23 cellular contexts compared by ENCODE assay signal in genomic region chr15:99114511-99115299, GRCh38. TPM values are rescaled to one million over a fixed set of nuclear protein-coding genes. Genes with fewer than 3 reads are reported as not detected.
DNase-seq lines count a peak whose midpoint lies in the region; ATAC-seq, FAIRE-seq and TF ChIP-seq lines count a peak whose summit lies in the region.
"Had no signal": no experiment of that assay in that cellular context is flagged by ENCODE, and none has a peak within 500 bp of the region (broad histone marks: within the 10 kb centered on the region; RNA-seq: fewer than 3 reads in every experiment).

No MANE protein-coding gene starts in this region.

- H2BK20ac ChIP-seq in H1 (ENCODE audit: low read length): no peak overlapping the region

- H4K20me1 ChIP-seq in H1 (replicated peaks in 1 of 2; ENCODE audit: control insufficient read depth in 1 of 2, insufficient read depth in 2 of 2, low read length in 2 of 2): no peaks in the 10 kb centered on the region

- H3K4ac ChIP-seq in H1 (replicated peaks; ENCODE audit: insufficient read length, low read depth, low read length): no peak overlapping the region

- no peak for FAIRE-seq in H1 (lab: Jason Lieb, UNC)
- FAIRE-seq: D721Med had no signal

- H2BK12ac ChIP-seq in H1 (ENCODE audit: low read depth, low read length): no peak overlapping the region

- H3K4me3 ChIP-seq in H1 (ENCODE audit: extremely low read depth in 1 of 4, insufficient read depth in 2 of 4, low read depth in 3 of 4, low read length in 4 of 4) (no peak overlapping the region), left ventricle myocardium inferior (no peak overlapping the region), psoas muscle (no peak overlapping the region), transverse colon (no peak overlapping the region)
- H3K4me3 ChIP-seq: HAP-1, lung, smooth muscle cell had no signal

- H4K91ac ChIP-seq in H1 (replicated peaks; ENCODE audit: insufficient read length, low read length): no peak overlapping the region

- H3K9ac ChIP-seq in H1 (replicated peaks in 1 of 4; ENCODE audit: extremely low read depth in 1 of 4, low read depth in 3 of 4, low read length in 3 of 4): no peak overlapping the region

- peak; percentile 65 to 83 (median 71) for ATAC-seq in psoas muscle
- ATAC-seq: activated CD8-positive, alpha-beta memory T cell treated with anti-CD3 and anti-CD28 coated beads, Interleukin-2, amount 10 ng/mL, durations not matched to agents 7 days and 5 days had no signal

- H3K4me2 ChIP-seq in H1 (ENCODE audit: insufficient read depth in 1 of 2, low read depth in 2 of 2, low read length in 2 of 2): no peak overlapping the region
- H3K4me2 ChIP-seq: smooth muscle cell had no signal

- H3K27me3 ChIP-seq in H1 (replicated peaks in 1 of 4; ENCODE audit: control insufficient read depth in 3 of 4, extremely low read depth in 1 of 4, insufficient read depth in 3 of 4, low read length in 3 of 4): no peaks in the 10 kb centered on the region
- H3K27me3 ChIP-seq in left ventricle myocardium inferior (ENCODE audit: low read depth): no peaks in the 10 kb centered on the region
- no peaks in the 10 kb centered on the region for H3K27me3 ChIP-seq in psoas muscle (ENCODE audit: insufficient read depth in 3 of 3, low read length in 2 of 3)
- no peaks in the 10 kb centered on the region for H3K27me3 ChIP-seq in transverse colon

- no peak overlapping the region for H4K8ac ChIP-seq in H1 (ENCODE audit: extremely low read depth, insufficient read depth, low read length)

- in situ Hi-C loops in transverse colon (cut with MboI; ENCODE audit: low pct_ligation_motif_present in 1 of 4, low pct_unique_long_range_greater_than_20kb in 1 of 4, low sequenced_read_pairs in 3 of 4): no loop called here

- TF ChIP-seq EP300 in H1 (IDR thresholded peaks at IDR 0.05; ENCODE audit: borderline replicate concordance in 1 of 2, low read depth in 2 of 2, low read length in 2 of 2) (no peak), transverse colon (IDR thresholded peaks at IDR 0.05; ENCODE audit: low read depth) (peak; percentile 70)

- WGBS in H1 (ENCODE audit: extremely low coverage in 1 of 2, insufficient coverage in 1 of 2, insufficient read length in 1 of 2, insufficient replicate concordance in 2 of 2, low coverage in 1 of 2, low lambda C conversion rate in 2 of 2, missing lambda C conversion rate in 1 of 2), 2 experiments: 87% methylated on average over 12 of the region's 12 CpGs; no CpG with 5 or more reads in 1 of the 2 experiments
- WGBS in psoas muscle, 3 donors: 25 to 39% (median 35%) methylated on average over 12 of the region's 12 CpGs
- 50 to 77% methylated on average over 1 to 12 of the region's 12 CpGs for WGBS in transverse colon (ENCODE audit: low coverage in 1 of 2), 2 donors

- H2BK120ac ChIP-seq in H1 (replicated peaks; ENCODE audit: low read depth, low read length): no peak overlapping the region

- H3K56ac ChIP-seq in H1 (replicated peaks; ENCODE audit: insufficient read length, low read depth, low read length): no peak overlapping the region

- no peaks in the 10 kb centered on the region for H3K36me3 ChIP-seq in H1 (ENCODE audit: control insufficient read depth in 2 of 4, insufficient read depth in 4 of 4, low read length in 3 of 4)
- peaks cover 49% of the 10 kb centered on the region for H3K36me3 ChIP-seq in left ventricle myocardium inferior
- peaks cover 0 to 30% of the 10 kb centered on the region in 2 donors for H3K36me3 ChIP-seq in psoas muscle (ENCODE audit: insufficient read depth in 1 of 2, low read depth in 1 of 2)
- H3K36me3 ChIP-seq in transverse colon: no peaks in the 10 kb centered on the region
- H3K36me3 ChIP-seq: HAP-1 had no signal

- POLR2A ChIA-PET in H1 (lab: Charles Lee; ENCODE audit: partially characterized antibody): no interaction called here

- TF ChIP-seq POLR2A in H1 (IDR thresholded peaks at IDR 0.05; ENCODE audit: control extremely low read depth in 1 of 2, low read depth in 2 of 2, low read length in 2 of 2) (no peak), transverse colon (IDR thresholded peaks at IDR 0.05) (no peak)

- DNase-seq in H1 (ENCODE audit: low read depth in 1 of 2, low spot score in 2 of 2) (no peak), left ventricle myocardium inferior (no peak), psoas muscle (no peak), transverse colon (no peak), NCI-H2171 (lab: John Stamatoyannopoulos, UW) (no peak), hypothalamus (lab: John Stamatoyannopoulos, UW) (no peak)
- no peak for DNase-seq in activated CD8-positive, alpha-beta memory T cell treated with anti-CD3 and anti-CD28 coated beads for 24 hours
- DNase-seq: activated CD4-positive, alpha-beta T cell treated with anti-CD3 and anti-CD28 coated beads, Interleukin-2, amount 10 ng/mL, durations not matched to agents 24 days and 14 days; activated CD8-positive, alpha-beta memory T cell treated with anti-CD3 and anti-CD28 coated beads, Interleukin-2, amount 10 ng/mL, durations not matched to agents 7 days and 5 days; activated naive CD4-positive, alpha-beta T cell treated with anti-CD3 and anti-CD28 coated beads for 36 hours; anterior cingulate cortex; CD4-positive, CD25-positive, alpha-beta regulatory T cell; EL; foreskin fibroblast; hippocampal formation; NCI-H2081; NCI-H446; stimulated activated CD4-positive, alpha-beta T cell treated with anti-CD3 and anti-CD28 coated beads, Interleukin-2, amount 100 ng/mL, for 24 hours; WERI-Rb-1 had no signal

- intact Hi-C loops in left ventricle myocardium inferior (cut with micrococcal nuclease) (no loop called here), psoas muscle (cut with DNase I) (no loop called here), transverse colon (cut with DNase I; ENCODE audit: low total_unique reads) (no loop called here)

- 0 out of 2 replicates have a peak overlapping the region, but pooled peaks have one; percentile 24 for H2AK5ac ChIP-seq in H1 (ENCODE audit: low read depth, low read length)

- H3K4me1 ChIP-seq in H1 (replicated peaks in 1 of 4; ENCODE audit: control insufficient read depth in 3 of 4, insufficient read depth in 4 of 4, low read length in 3 of 4) (no peaks in the 10 kb centered on the region), left ventricle myocardium inferior (peaks cover 79% of the 10 kb centered on the region), psoas muscle (peaks cover 84% of the 10 kb centered on the region), transverse colon (peaks cover 0 to 33% (median 7%) of the 10 kb centered on the region in 4 donors)
- H3K4me1 ChIP-seq: HAP-1 had no signal

- H3K79me1 ChIP-seq in H1 (ENCODE audit: low read depth, low read length): no peaks in the 10 kb centered on the region

- no peak overlapping the region for H3K14ac ChIP-seq in H1 (ENCODE audit: insufficient read length)

- TF ChIP-seq RAD21 in H1 (IDR thresholded peaks at IDR 0.05 in 1 of 2, conservative IDR thresholded peaks at IDR 0.05 in 1 of 2; ENCODE audit: low read depth in 2 of 2, low read length in 2 of 2): no peak

- H3K9me3 ChIP-seq in H1 (ENCODE audit: insufficient read depth in 2 of 2, low read depth in 1 of 2, low read length in 1 of 2) (no peaks in the 10 kb centered on the region), left ventricle myocardium inferior (replicated peaks) (no peaks in the 10 kb centered on the region), psoas muscle (no peaks in the 10 kb centered on the region), transverse colon (no peaks in the 10 kb centered on the region)
- H3K9me3 ChIP-seq: HAP-1 had no signal

- no peaks in the 10 kb centered on the region for H3K79me2 ChIP-seq in H1 (ENCODE audit: control insufficient read depth in 1 of 2, insufficient read depth in 2 of 2, low read length in 2 of 2)

- no peak overlapping the region for H2AFZ ChIP-seq in H1 (ENCODE audit: low read length)

- CTCF ChIA-PET in H1 (lab: Charles Lee; ENCODE audit: partially characterized antibody): interaction anchor here (1.5 to 1.9 kb wide), 2 partner anchors 9 to 14 kb away, joined by 6 to 8 read pairs; no protein-coding TSS in a partner anchor

- no peak overlapping the region for H3K27ac ChIP-seq in H1 (ENCODE audit: low read depth, low read length)
- peak overlapping the region; percentile 82 for H3K27ac ChIP-seq in left ventricle myocardium inferior (replicated peaks)
- H3K27ac ChIP-seq in psoas muscle: peak overlapping the region; percentile 96
- peak overlapping the region; percentile 56 to 92 (median 90) for H3K27ac ChIP-seq in transverse colon
- H3K27ac ChIP-seq: WERI-Rb-1 had no signal

- H4K5ac ChIP-seq in H1 (ENCODE audit: insufficient read length, low read depth, low read length): no peak overlapping the region

- no peaks in the 10 kb centered on the region for H3K23me2 ChIP-seq in H1 (ENCODE audit: low read depth, low read length)

- no peak overlapping the region for H2BK15ac ChIP-seq in H1 (ENCODE audit: low read length)

- no peak for TF ChIP-seq CTCF in H1 (IDR thresholded peaks at IDR 0.05; ENCODE audit: control extremely low read depth in 1 of 3, insufficient read depth in 1 of 3, low read depth in 1 of 3, low read length in 3 of 3)
- no peak for TF ChIP-seq CTCF in left ventricle myocardium inferior (IDR thresholded peaks at IDR 0.05; ENCODE audit: borderline replicate concordance)
- TF ChIP-seq CTCF in psoas muscle (IDR thresholded peaks at IDR 0.05): no peak
- no peak for TF ChIP-seq CTCF in transverse colon (IDR thresholded peaks at IDR 0.05)

- H2BK5ac ChIP-seq in H1 (ENCODE audit: low read depth, low read length): no peak overlapping the region

- H3K18ac ChIP-seq in H1 (ENCODE audit: extremely low read depth, low read length): no peak overlapping the region

- H3K23ac ChIP-seq in H1 (ENCODE audit: insufficient read length): no peak overlapping the region

TF ChIP-seq in H1, 55 proteins besides CTCF, POLR2A, EP300 and RAD21 (continues in another document):
- TF ChIP-seq NRF1 (IDR thresholded peaks at IDR 0.05; ENCODE audit: low read depth, low read length): no peak
- TF ChIP-seq ASH2L (IDR thresholded peaks at IDR 0.05; ENCODE audit: low read length): no peak

RNA-seq across cellular contexts. Expression of gene SYNM, which starts 9.8 kb away (rescaled TPM):
- 2.0 and 2.2 TPM in 2 replicates for total RNA-seq in H1 (2021; fragmentation: NEBNext Ultra II Directional; extraction: Animal tissue kit (Norgen Biotek cat#: 25700))
- 0.67 and 0.89 TPM in 2 replicates for polyA plus RNA-seq in H1 (2011; rRNA removed)
- 0.85 TPM for polyA plus RNA-seq in H1 (2011; cell fraction: cytosol; rRNA removed)
- polyA plus RNA-seq in H1 (2011; cell fraction: nucleus; rRNA removed): 2.4 TPM
- 1.9 to 2.2 TPM (median 2.1 TPM) in 4 replicates for polyA plus RNA-seq in H1 (2012, experiment 1 of 2)
- polyA plus RNA-seq in H1 (2012, experiment 2 of 2): 0.31 TPM
- 1.0 TPM for polyA plus RNA-seq in H1 (2013, experiment 1 of 2)
- 0.98 TPM for polyA plus RNA-seq in H1 (2013, experiment 2 of 2)
- polyA minus RNA-seq in H1 (2011; rRNA and poly(A)+ RNA removed): 0.95 and 1.4 TPM in 2 replicates
- polyA minus RNA-seq in H1 (2011; cell fraction: cytosol; rRNA and poly(A)+ RNA removed): 1.1 TPM
- 1.7 TPM for polyA minus RNA-seq in H1 (2011; cell fraction: nucleus; rRNA and poly(A)+ RNA removed)
- total RNA-seq in left ventricle myocardium inferior: 378 TPM
- 100 to 1,000 TPM; 288 to 380 (median 349) TPM for total RNA-seq in psoas muscle
- polyA plus RNA-seq in psoas muscle: 100 to 1,000 TPM in 2 of 3 donors, 10 to 100 TPM in 1; 77.5 to 291 (median 121) TPM
- total RNA-seq in transverse colon: 100 to 1,000 TPM in 2 of 4 donors, 10 to 100 TPM in 2; 98.3 to 414 (median 158) TPM

Comparison
In these comparisons a context has a peak if more than half of its experiments do, and no peak if none do; other contexts are left out.
1. RNA of gene SYNM, which starts 9.8 kb away (total RNA-seq): 378 TPM in left ventricle myocardium inferior (single experiment), 288 to 380 TPM in psoas muscle and 98.3 to 414 TPM in transverse colon; 2.0 to 2.2 TPM in H1; every median in the first group is over 10 times any median in the second.